27 cellular contexts compared by ENCODE assay signal in the genomic region with DNA sequence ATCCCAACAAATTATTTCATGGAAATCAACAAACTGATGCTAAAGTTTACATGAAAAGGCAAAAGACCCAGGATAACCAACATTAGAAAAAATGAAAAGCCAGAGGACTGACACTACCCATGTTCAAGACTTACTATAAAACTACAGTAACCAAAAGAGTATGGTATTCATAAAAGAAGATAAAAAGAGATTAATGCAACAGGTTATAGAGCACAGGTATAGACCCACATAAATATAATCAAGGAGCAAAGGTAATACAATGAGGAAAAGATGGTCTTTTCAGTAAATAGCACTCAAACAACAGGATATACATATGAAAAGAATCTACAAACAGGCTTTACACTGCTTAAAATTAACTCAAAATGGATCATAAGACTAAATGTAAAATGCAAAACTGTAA.
"Had no signal": no experiment of that assay in that cellular context is flagged by ENCODE, and none has a peak within 500 bp of the region (broad histone marks: within the 10 kb centered on the region; RNA-seq: fewer than 3 reads in every experiment).

No MANE protein-coding gene starts in this region.

- H3K27ac ChIP-seq: stomach, suprapubic skin, testis, thoracic aorta, thyroid gland, tibial artery, tibial nerve, transverse colon, upper lobe of left lung, upper lobe of right lung, uterus, vagina had no signal

- DNase-seq: stimulated activated CD4-positive, alpha-beta T cell treated with anti-CD3 and anti-CD28 coated beads, Interleukin-2, amount 100 ng/mL, for 48 hours; stimulated activated CD4-positive, alpha-beta T cell treated with anti-CD3 and anti-CD28 coated beads, Interleukin-4, amount 100 ng/mL, for 1 hour; stimulated activated CD4-positive, alpha-beta T cell treated with anti-CD3 and anti-CD28 coated beads, Interleukin-4, amount 100 ng/mL, for 24 hours; stimulated activated CD4-positive, alpha-beta T cell treated with anti-CD3 and anti-CD28 coated beads, Interleukin-4, amount 100 ng/mL, for 4 hours; stimulated activated CD8-positive, alpha-beta memory T cell treated with anti-CD3 and anti-CD28 coated beads, Interleukin-4, amount 100 ng/mL, for 48 hours; stimulated activated naive B cell treated with anti-CD40 and anti-IgM and Interleukin-4, amounts not matched to agents 10 μg/mL and 1 μg/mL and 100 μg/mL, for 72 hours; stimulated activated naive CD4-positive, alpha-beta T cell; stimulated activated naive CD4-positive, alpha-beta T cell treated with Interleukin-2 at 50 U/mL for 16 hours; stimulated activated naive CD8-positive, alpha-beta T cell treated with anti-CD3 and anti-CD28 coated beads, Interleukin-15, amount 100 ng/mL, for 72 hours; stimulated activated naive CD8-positive, alpha-beta T cell treated with anti-CD3 and anti-CD28 coated beads, Interleukin-15, Interleukin-2, amounts not matched to agents 100 U/mL and 50 U/mL, for 24 hours; stomach; substantia nigra; testis; thyroid gland; tibial artery; transverse colon; trophoblast cell; upper lobe of left lung; upper lobe of right lung; uterus had no signal

- H3K9me3 ChIP-seq: testis, thyroid gland, upper lobe of right lung, uterus, vagina had no signal

- H3K36me3 ChIP-seq: stomach, suprapubic skin, thoracic aorta, thyroid gland, tibial artery, tibial nerve, transverse colon, upper lobe of left lung, upper lobe of right lung, uterus, vagina had no signal

- H3K27me3 ChIP-seq: stomach, suprapubic skin, testis, thyroid gland, tibial artery, tibial nerve, transverse colon, upper lobe of left lung, upper lobe of right lung, uterus, vagina had no signal

- H3K4me3 ChIP-seq: stomach, suprapubic skin, testis, thoracic aorta, thyroid gland, tibial artery, tibial nerve, transverse colon, upper lobe of left lung, upper lobe of right lung, uterus, vagina had no signal

- H3K4me1 ChIP-seq: stomach, suprapubic skin, testis, thyroid gland, tibial artery, tibial nerve, transverse colon, upper lobe of left lung, upper lobe of right lung, uterus, vagina had no signal

- FAIRE-seq: urothelium cell line had no signal

- ATAC-seq: stimulated activated effector memory CD8-positive, alpha-beta T cell treated with anti-CD3 and anti-CD28 coated beads, Interleukin-12 subunit alpha, Interleukin-12 subunit beta, amount 100 ng/mL, for 72 hours; stimulated activated memory B cell treated with anti-CD40 and anti-IgM and Interleukin-4, amounts not matched to agents 10 μg/mL and 1 μg/mL and 100 μg/mL, for 72 hours; stimulated activated naive B cell treated with anti-CD40 and anti-IgM and Interleukin-4, amounts not matched to agents 10 μg/mL and 1 μg/mL and 100 μg/mL, for 72 hours; stimulated activated naive CD8-positive, alpha-beta T cell treated with anti-CD3 and anti-CD28 coated beads, Interleukin-15, amount 100 ng/mL, for 72 hours; stimulated activated naive CD8-positive, alpha-beta T cell treated with anti-CD3 and anti-CD28 coated beads, Interleukin-15, Interleukin-2, amounts not matched to agents 100 U/mL and 50 U/mL, for 24 hours; upper lobe of right lung had no signal
